ENCODE assay signal across 36 cellular contexts in the genomic region with DNA sequence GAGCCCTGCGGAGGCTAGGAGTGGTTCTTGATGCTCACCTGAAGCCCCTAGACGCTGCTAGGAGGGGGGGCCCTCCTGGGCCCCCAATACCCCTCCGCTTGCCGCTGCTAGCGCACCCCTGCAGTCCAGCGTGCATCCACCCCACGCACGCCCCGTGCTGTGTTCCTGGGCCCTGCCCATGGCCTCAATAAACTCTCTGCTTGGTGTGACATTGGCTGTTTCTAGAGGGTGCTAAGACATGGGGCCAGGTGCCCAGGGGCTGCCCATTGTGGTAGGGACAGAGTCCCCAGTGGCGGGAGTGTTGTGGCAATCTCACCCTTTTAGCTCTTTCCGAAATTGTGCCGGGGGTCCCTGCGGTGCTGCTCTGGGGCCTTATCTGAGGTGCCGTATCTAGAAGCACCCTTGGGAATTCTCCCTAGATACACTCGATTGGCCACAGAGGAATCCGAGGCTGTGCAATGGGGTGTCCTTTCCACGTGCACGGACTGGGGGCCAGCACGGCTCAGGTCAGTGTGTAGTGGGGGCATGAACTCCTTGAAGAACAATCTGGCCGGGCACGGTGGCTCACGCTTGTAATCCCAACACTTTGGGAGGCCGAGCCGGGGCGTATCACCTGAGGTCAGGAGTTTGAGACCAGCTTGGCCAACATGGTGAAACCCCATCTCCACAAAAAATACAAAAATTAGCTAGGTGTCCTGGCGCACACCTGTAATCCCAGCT. TPM values are rescaled to one million over a fixed set of nuclear protein-coding genes. Genes with fewer than 3 reads are reported as not detected.
"Had no signal": no experiment of that assay in that cellular context is flagged by ENCODE, and none has a peak within 500 bp of the region (broad histone marks: within the 10 kb centered on the region; RNA-seq: fewer than 3 reads in every experiment).

No MANE protein-coding gene starts in this region.

- H3K27ac Mint-ChIP-seq: activated CD4-positive, alpha-beta memory T cell treated with anti-CD3 and anti-CD28 coated beads, Interleukin-2, amount 10 ng/mL, durations not matched to agents 7 days and 5 days; activated CD4-positive, alpha-beta T cell treated with anti-CD3 and anti-CD28 coated beads for 36 hours; activated CD4-positive, alpha-beta T cell treated with anti-CD3 and anti-CD28 coated beads, Interleukin-2, amount 10 ng/mL, durations not matched to agents 7 days and 5 days; activated naive CD4-positive, alpha-beta T cell treated with anti-CD3 and anti-CD28 coated beads, Interleukin-2, amount 10 ng/mL, durations not matched to agents 7 days and 5 days; activated naive CD4-positive, alpha-beta T cell treated with anti-CD3 and anti-CD28 coated beads, Interleukin-2, amount 50 U/mL, for 72 hours; activated naive CD8-positive, alpha-beta T cell treated with anti-CD3 and anti-CD28 coated beads, Interleukin-2, amount 10 ng/mL, durations not matched to agents 7 days and 5 days; activated T-cell treated with anti-CD3 and anti-CD28 coated beads, Interleukin-2, amount 50 U/mL, for 24 hours; activated T-cell treated with anti-CD3 and anti-CD28 coated beads, Interleukin-2, amount 50 U/mL, for 72 hours; dendritic cell treated with granulocyte-macrophage colony-stimulating factor and Interleukin-4, amounts not matched to agents 40 ng/mL and 50 ng/mL, for 4 days; endodermal cell; T-cell; T-helper 1 cell treated with Interleukin-12 subunit alpha and Interleukin-12 subunit beta and Interleukin-4 antibody, amounts not matched to agents 30 μg/mL and 1 μg/mL, for 36 hours; T-helper 2 cell treated with Interferon-gamma antibody and Interleukin-4, amounts not matched to agents 5 μg/mL and 100 μg/mL, for 36 hours had no signal

- H3K36me3 Mint-ChIP-seq: activated naive CD4-positive, alpha-beta T cell treated with anti-CD3 and anti-CD28 coated beads, Interleukin-2, amount 10 ng/mL, durations not matched to agents 7 days and 5 days; activated naive CD4-positive, alpha-beta T cell treated with anti-CD3 and anti-CD28 coated beads, Interleukin-2, amount 50 U/mL, for 72 hours; activated naive CD8-positive, alpha-beta T cell treated with anti-CD3 and anti-CD28 coated beads, Interleukin-2, amount 10 ng/mL, durations not matched to agents 7 days and 5 days; T-cell had no signal

- H3K4me3 Mint-ChIP-seq: activated CD4-positive, alpha-beta memory T cell treated with anti-CD3 and anti-CD28 coated beads, Interleukin-2, amount 10 ng/mL, durations not matched to agents 7 days and 5 days; activated CD4-positive, alpha-beta T cell treated with anti-CD3 and anti-CD28 coated beads for 36 hours; activated CD4-positive, alpha-beta T cell treated with anti-CD3 and anti-CD28 coated beads, Interleukin-2, amount 10 ng/mL, durations not matched to agents 7 days and 5 days; activated naive CD4-positive, alpha-beta T cell treated with anti-CD3 and anti-CD28 coated beads, Interleukin-2, amount 10 ng/mL, durations not matched to agents 7 days and 5 days; activated naive CD8-positive, alpha-beta T cell treated with anti-CD3 and anti-CD28 coated beads, Interleukin-2, amount 10 ng/mL, durations not matched to agents 7 days and 5 days; activated T-cell treated with anti-CD3 and anti-CD28 coated beads, Interleukin-2, amount 50 U/mL, for 24 hours; activated T-cell treated with anti-CD3 and anti-CD28 coated beads, Interleukin-2, amount 50 U/mL, for 72 hours; brain; central memory CD8-positive, alpha-beta T cell; dendritic cell treated with granulocyte-macrophage colony-stimulating factor and Interleukin-4, amounts not matched to agents 40 ng/mL and 50 ng/mL, for 4 days; endodermal cell; T-cell; T-helper 1 cell treated with Interleukin-12 subunit alpha and Interleukin-12 subunit beta and Interleukin-4 antibody, amounts not matched to agents 30 μg/mL and 1 μg/mL, for 36 hours; T-helper 2 cell treated with Interferon-gamma antibody and Interleukin-4, amounts not matched to agents 5 μg/mL and 100 μg/mL, for 36 hours had no signal

- DNase-seq: activated CD4-positive, alpha-beta memory T cell treated with anti-CD3 and anti-CD28 coated beads, Interleukin-2, amount 10 ng/mL, durations not matched to agents 7 days and 5 days; activated CD4-positive, alpha-beta T cell treated with anti-CD3 and anti-CD28 coated beads for 36 hours; activated CD4-positive, alpha-beta T cell treated with anti-CD3 and anti-CD28 coated beads, Interleukin-2, amount 10 ng/mL, durations not matched to agents 7 days and 5 days; activated CD4-positive, alpha-beta T cell treated with anti-CD3 and anti-CD28 coated beads, Interleukin-2, amount 50 U/mL, for 4 hours; activated CD4-positive, CD25-positive, alpha-beta regulatory T cell; activated CD4-positive, CD25-positive, alpha-beta regulatory T cell treated with anti-CD3 and anti-CD28 coated beads, Interleukin-2, amount 50 U/mL, for 72 hours; activated CD8-positive, alpha-beta memory T cell treated with anti-CD3 and anti-CD28 coated beads, Interleukin-2, amount 50 U/mL, for 48 hours; activated gamma-delta T cell; activated naive CD4-positive, alpha-beta T cell; activated naive CD4-positive, alpha-beta T cell treated with anti-CD3 and anti-CD28 coated beads, Interleukin-2, amount 10 ng/mL, durations not matched to agents 7 days and 5 days; activated naive CD8-positive, alpha-beta T cell treated with anti-CD3 and anti-CD28 coated beads, Interleukin-2, amount 10 ng/mL, durations not matched to agents 7 days and 5 days; activated T-cell treated with anti-CD3 and anti-CD28 coated beads for 4 hours; activated T-cell treated with anti-CD3 and anti-CD28 coated beads, Interleukin-2, amount 50 U/mL, for 24 hours; activated T-cell treated with anti-CD3 and anti-CD28 coated beads, Interleukin-2, amount 50 U/mL, for 72 hours; effector memory CD4-positive, alpha-beta T cell; erythroblast; foreskin keratinocyte; gastrocnemius medialis; glutamatergic neuron; SW 1271; T-cell; T1000 had no signal

- H3K27ac ChIP-seq: ascending aorta, breast epithelium, cardiac muscle cell, coronary artery, esophagus muscularis mucosa, foreskin keratinocyte, gastrocnemius medialis had no signal

- H3K4me3 ChIP-seq: ascending aorta, breast epithelium, cardiac muscle cell, coronary artery, dorsolateral prefrontal cortex, esophagus muscularis mucosa, gastrocnemius medialis had no signal

- H3K4me1 ChIP-seq: ascending aorta, breast epithelium, foreskin keratinocyte, gastrocnemius medialis had no signal

- ATAC-seq: gastrocnemius medialis, T-cell had no signal

- H3K27me3 ChIP-seq: ascending aorta, breast epithelium, dorsolateral prefrontal cortex had no signal

- H3K4me1 Mint-ChIP-seq: brain, endodermal cell had no signal

- H3K27me3 Mint-ChIP-seq: brain had no signal

- H3K36me3 ChIP-seq: ascending aorta, breast epithelium, cardiac muscle cell, esophagus muscularis mucosa, gastrocnemius medialis had no signal

- H3K9me3 ChIP-seq: ascending aorta, breast epithelium, esophagus muscularis mucosa, gastrocnemius medialis had no signal

RNA-seq across cellular contexts. Expression of a gene that starts 10.9 kb away (rescaled TPM):
- total RNA-seq: ascending aorta had no signal

RNA-seq across cellular contexts. Expression of a gene that starts 48.8 kb away (rescaled TPM):
- total RNA-seq: ascending aorta, breast epithelium, cardiac muscle cell, cerebellum, esophagus muscularis mucosa, foreskin keratinocyte, gastrocnemius medialis, T-cell had no signal
- polyA plus RNA-seq: cardiac muscle cell had no signal
